ENCODE assay signal across 33 cellular contexts in the genomic region with DNA sequence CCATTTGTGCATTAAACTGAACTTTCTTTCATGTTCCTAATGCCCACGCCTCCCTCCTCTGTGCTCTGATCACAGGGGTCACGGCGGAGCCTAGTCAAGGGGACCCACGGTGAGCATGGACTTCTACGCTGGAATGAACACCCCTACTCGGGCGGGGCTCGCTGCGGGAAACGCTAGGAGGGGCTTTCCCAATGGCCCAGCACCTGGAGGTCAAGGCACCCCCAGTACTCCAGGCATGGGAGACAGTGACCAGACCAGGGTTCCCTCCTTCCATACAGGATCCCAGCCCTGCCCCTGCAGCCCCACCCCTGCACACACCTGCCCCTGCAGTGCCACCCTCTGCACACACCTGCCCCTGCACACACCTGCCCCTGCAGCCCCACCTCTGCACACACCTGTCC. TPM values are rescaled to one million over a fixed set of nuclear protein-coding genes. Genes with fewer than 3 reads are reported as not detected.
"Had no signal": no experiment of that assay in that cellular context is flagged by ENCODE, and none has a peak within 500 bp of the region (broad histone marks: within the 10 kb centered on the region; RNA-seq: fewer than 3 reads in every experiment).

No MANE protein-coding gene starts in this region.

- ATAC-seq: activated CD4-positive, alpha-beta T cell treated with anti-CD3 and anti-CD28 coated beads for 36 hours; activated naive CD4-positive, alpha-beta T cell treated with anti-CD3 and anti-CD28 coated beads, Interleukin-2, amount 50 U/mL, for 72 hours; activated T-cell treated with anti-CD3 and anti-CD28 coated beads, Interleukin-2, amount 50 U/mL, for 72 hours; gastroesophageal sphincter; T-helper 17 cell had no signal

- H3K9me3 ChIP-seq: colonic mucosa, esophagus squamous epithelium, gastroesophageal sphincter had no signal

- H3K36me3 ChIP-seq: brain microvascular endothelial cell, colonic mucosa, esophagus squamous epithelium, gastroesophageal sphincter had no signal

- H3K27ac ChIP-seq: brain microvascular endothelial cell, colonic mucosa, epithelial cell of prostate, esophagus squamous epithelium, gastroesophageal sphincter had no signal

- H3K4me3 ChIP-seq: colonic mucosa, esophagus squamous epithelium, gastroesophageal sphincter had no signal

- H3K27me3 Mint-ChIP-seq: activated CD4-positive, alpha-beta memory T cell treated with anti-CD3 and anti-CD28 coated beads, Interleukin-2, amount 10 ng/mL, durations not matched to agents 7 days and 5 days; activated CD4-positive, alpha-beta T cell treated with anti-CD3 and anti-CD28 coated beads, Interleukin-2, amount 10 ng/mL, durations not matched to agents 24 days and 14 days had no signal

- H3K27ac Mint-ChIP-seq: activated CD4-positive, alpha-beta memory T cell treated with anti-CD3 and anti-CD28 coated beads, Interleukin-2, amount 10 ng/mL, durations not matched to agents 7 days and 5 days; activated CD4-positive, alpha-beta T cell treated with anti-CD3 and anti-CD28 coated beads for 36 hours; activated CD4-positive, alpha-beta T cell treated with anti-CD3 and anti-CD28 coated beads, Interleukin-2, amount 10 ng/mL, durations not matched to agents 24 days and 14 days; activated naive CD4-positive, alpha-beta T cell treated with anti-CD3 and anti-CD28 coated beads, Interleukin-2, amount 10 ng/mL, durations not matched to agents 7 days and 5 days; activated naive CD4-positive, alpha-beta T cell treated with anti-CD3 and anti-CD28 coated beads, Interleukin-2, amount 50 U/mL, for 72 hours; activated naive CD8-positive, alpha-beta T cell treated with anti-CD3 and anti-CD28 coated beads, Interleukin-2, amount 10 ng/mL, durations not matched to agents 7 days and 5 days; activated T-cell treated with anti-CD3 and anti-CD28 coated beads, Interleukin-2, amount 50 U/mL, for 24 hours; activated T-cell treated with anti-CD3 and anti-CD28 coated beads, Interleukin-2, amount 50 U/mL, for 72 hours; T-helper 17 cell; T-helper 2 cell treated with Interferon-gamma antibody and Interleukin-4, amounts not matched to agents 5 μg/mL and 100 μg/mL, for 36 hours had no signal

- H3K4me1 Mint-ChIP-seq: activated CD4-positive, alpha-beta memory T cell treated with anti-CD3 and anti-CD28 coated beads, Interleukin-2, amount 10 ng/mL, durations not matched to agents 7 days and 5 days; activated CD4-positive, alpha-beta T cell treated with anti-CD3 and anti-CD28 coated beads for 36 hours; activated CD4-positive, alpha-beta T cell treated with anti-CD3 and anti-CD28 coated beads, Interleukin-2, amount 10 ng/mL, durations not matched to agents 24 days and 14 days; activated naive CD4-positive, alpha-beta T cell treated with anti-CD3 and anti-CD28 coated beads, Interleukin-2, amount 10 ng/mL, durations not matched to agents 7 days and 5 days; activated naive CD8-positive, alpha-beta T cell treated with anti-CD3 and anti-CD28 coated beads, Interleukin-2, amount 10 ng/mL, durations not matched to agents 7 days and 5 days had no signal

- H3K9me3 Mint-ChIP-seq: activated CD4-positive, alpha-beta memory T cell treated with anti-CD3 and anti-CD28 coated beads, Interleukin-2, amount 10 ng/mL, durations not matched to agents 7 days and 5 days; activated CD4-positive, alpha-beta T cell treated with anti-CD3 and anti-CD28 coated beads, Interleukin-2, amount 10 ng/mL, durations not matched to agents 24 days and 14 days; activated naive CD4-positive, alpha-beta T cell treated with anti-CD3 and anti-CD28 coated beads, Interleukin-2, amount 10 ng/mL, durations not matched to agents 7 days and 5 days; activated naive CD4-positive, alpha-beta T cell treated with anti-CD3 and anti-CD28 coated beads, Interleukin-2, amount 50 U/mL, for 72 hours; activated naive CD8-positive, alpha-beta T cell treated with anti-CD3 and anti-CD28 coated beads, Interleukin-2, amount 10 ng/mL, durations not matched to agents 7 days and 5 days; activated T-cell treated with anti-CD3 and anti-CD28 coated beads, Interleukin-2, amount 50 U/mL, for 24 hours; activated T-cell treated with anti-CD3 and anti-CD28 coated beads, Interleukin-2, amount 50 U/mL, for 72 hours; T-helper 2 cell treated with Interferon-gamma antibody and Interleukin-4, amounts not matched to agents 5 μg/mL and 100 μg/mL, for 36 hours had no signal

- H3K27me3 ChIP-seq: brain microvascular endothelial cell, colonic mucosa had no signal

- DNase-seq: activated CD4-positive, alpha-beta memory T cell treated with anti-CD3 and anti-CD28 coated beads, Interleukin-2, amount 10 ng/mL, durations not matched to agents 7 days and 5 days; activated CD4-positive, alpha-beta T cell treated with anti-CD3 and anti-CD28 coated beads for 36 hours; activated CD4-positive, alpha-beta T cell treated with anti-CD3 and anti-CD28 coated beads, Interleukin-2, amount 10 ng/mL, durations not matched to agents 24 days and 14 days; activated CD4-positive, CD25-positive, alpha-beta regulatory T cell; activated CD4-positive, CD25-positive, alpha-beta regulatory T cell treated with anti-CD3 and anti-CD28 coated beads, Interleukin-2, amount 50 U/mL, for 72 hours; activated CD8-positive, alpha-beta memory T cell treated with anti-CD3 and anti-CD28 coated beads, Interleukin-2, amount 50 U/mL, for 48 hours; activated gamma-delta T cell; activated naive CD4-positive, alpha-beta T cell; activated naive CD4-positive, alpha-beta T cell treated with anti-CD3 and anti-CD28 coated beads, Interleukin-2, amount 10 ng/mL, durations not matched to agents 7 days and 5 days; activated naive CD8-positive, alpha-beta T cell treated with anti-CD3 and anti-CD28 coated beads, Interleukin-2, amount 10 ng/mL, durations not matched to agents 7 days and 5 days; activated T-cell treated with anti-CD3 and anti-CD28 coated beads for 4 hours; activated T-cell treated with anti-CD3 and anti-CD28 coated beads, Interleukin-2, amount 50 U/mL, for 24 hours; activated T-cell treated with anti-CD3 and anti-CD28 coated beads, Interleukin-2, amount 50 U/mL, for 72 hours; brain microvascular endothelial cell; caudate nucleus; colonic mucosa; effector CD8-positive, alpha-beta T cell; esophagus squamous epithelium; foreskin melanocyte; T-helper 1 cell; T-helper 17 cell; T1000 had no signal

- H3K4me1 ChIP-seq: colonic mucosa, esophagus squamous epithelium, gastroesophageal sphincter had no signal

- H3K36me3 Mint-ChIP-seq: activated naive CD4-positive, alpha-beta T cell treated with anti-CD3 and anti-CD28 coated beads, Interleukin-2, amount 10 ng/mL, durations not matched to agents 7 days and 5 days; activated naive CD4-positive, alpha-beta T cell treated with anti-CD3 and anti-CD28 coated beads, Interleukin-2, amount 50 U/mL, for 72 hours; activated naive CD8-positive, alpha-beta T cell treated with anti-CD3 and anti-CD28 coated beads, Interleukin-2, amount 10 ng/mL, durations not matched to agents 7 days and 5 days had no signal

- H3K4me3 Mint-ChIP-seq: activated CD4-positive, alpha-beta memory T cell treated with anti-CD3 and anti-CD28 coated beads, Interleukin-2, amount 10 ng/mL, durations not matched to agents 7 days and 5 days; activated CD4-positive, alpha-beta T cell treated with anti-CD3 and anti-CD28 coated beads for 36 hours; activated CD4-positive, alpha-beta T cell treated with anti-CD3 and anti-CD28 coated beads, Interleukin-2, amount 10 ng/mL, durations not matched to agents 24 days and 14 days; activated naive CD4-positive, alpha-beta T cell treated with anti-CD3 and anti-CD28 coated beads, Interleukin-2, amount 10 ng/mL, durations not matched to agents 7 days and 5 days; activated naive CD8-positive, alpha-beta T cell treated with anti-CD3 and anti-CD28 coated beads, Interleukin-2, amount 10 ng/mL, durations not matched to agents 7 days and 5 days; activated T-cell treated with anti-CD3 and anti-CD28 coated beads, Interleukin-2, amount 50 U/mL, for 24 hours; activated T-cell treated with anti-CD3 and anti-CD28 coated beads, Interleukin-2, amount 50 U/mL, for 72 hours; T-helper 17 cell; T-helper 2 cell treated with Interferon-gamma antibody and Interleukin-4, amounts not matched to agents 5 μg/mL and 100 μg/mL, for 36 hours had no signal

RNA-seq across cellular contexts. Expression of a gene that starts 27.1 kb away (rescaled TPM):
- total RNA-seq: activated CD4-positive, alpha-beta memory T cell treated with anti-CD3 and anti-CD28 coated beads, Interleukin-2, amount 10 ng/mL, durations not matched to agents 7 days and 5 days; activated CD4-positive, alpha-beta T cell treated with anti-CD3 and anti-CD28 coated beads for 36 hours; activated CD4-positive, alpha-beta T cell treated with anti-CD3 and anti-CD28 coated beads, Interleukin-2, amount 10 ng/mL, durations not matched to agents 24 days and 14 days; activated naive CD4-positive, alpha-beta T cell treated with anti-CD3 and anti-CD28 coated beads, Interleukin-2, amount 50 U/mL, for 72 hours; activated naive CD8-positive, alpha-beta T cell treated with anti-CD3 and anti-CD28 coated beads, Interleukin-2, amount 10 ng/mL, durations not matched to agents 7 days and 5 days; activated T-cell treated with anti-CD3 and anti-CD28 coated beads, Interleukin-2, amount 50 U/mL, for 72 hours; astrocyte; bronchial epithelial cell; colonic mucosa; dermis microvascular lymphatic vessel endothelial cell; endothelial cell of umbilical vein; fibroblast of lung; fibroblast of villous mesenchyme; gastroesophageal sphincter; glomerular endothelial cell; T-helper 17 cell had no signal
- polyA plus RNA-seq: endothelial cell of umbilical vein, fibroblast of lung had no signal
